ENCODE assay signal across 38 cellular contexts in genomic region chr10:25972631-25973030, GRCh38. TPM values are rescaled to one million over a fixed set of nuclear protein-coding genes. Genes with fewer than 3 reads are reported as not detected.
"Had no signal": no experiment of that assay in that cellular context is flagged by ENCODE, and none has a peak within 500 bp of the region (broad histone marks: within the 10 kb centered on the region; RNA-seq: fewer than 3 reads in every experiment).

No MANE protein-coding gene starts in this region.

- H3K27ac ChIP-seq: KMS-11 had no signal

- H3K36me3 ChIP-seq: MG63 had no signal

- DNase-seq: Karpas-422, Kasumi-1, KG1, MG63, MM.1S, MV-4-11, NCI-H1048, NCI-H1092, NCI-H1092 treated with DMSO at 0.1 percent for 48 hours, NCI-H1105, NCI-H1105 treated with DMSO at 0.1 percent for 48 hours, NCI-H1417, NCI-H1417 treated with DMSO at 0.1 percent for 48 hours, NCI-H1436, NCI-H1436 treated with DMSO at 0.1 percent for 48 hours, NCI-H146, NCI-H1694, NCI-H1694 treated with DMSO at 0.1 percent for 48 hours, NCI-H187, NCI-H187 treated with DMSO at 0.1 percent for 48 hours, NCI-H1930, NCI-H2029, NCI-H2029 treated with DMSO at 0.1 percent for 48 hours, NCI-H2081, NCI-H2081 treated with DMSO at 0.1 percent for 48 hours, NCI-H2107, NCI-H2171, NCI-H2171 treated with DMSO at 0.1 percent for 48 hours, NCI-H2227 treated with DMSO at 0.1 percent for 48 hours, NCI-H226, NCI-H345, NCI-H446, NCI-H446 treated with DMSO at 0.1 percent for 48 hours had no signal

- H3K9me3 ChIP-seq: MG63 had no signal

- H3K4me3 ChIP-seq: MG63 had no signal

RNA-seq across cellular contexts. Expression of gene MYO3A, which starts 38.6 kb away (rescaled TPM):
- total RNA-seq: LHCN-M2, M059J, MCF 10A, NCI-H460 had no signal
